Comparison of ENCODE assay signal across 11 cellular contexts in genomic region chr2:27307545-27308358, GRCh38. TPM values are rescaled to one million over a fixed set of nuclear protein-coding genes. Genes with fewer than 3 reads are reported as not detected.
DNase-seq lines count a peak whose midpoint lies in the region; ATAC-seq and TF ChIP-seq lines count a peak whose summit lies in the region.
"Had no signal": no experiment of that assay in that cellular context is flagged by ENCODE, and none has a peak within 500 bp of the region (broad histone marks: within the 10 kb centered on the region; RNA-seq: fewer than 3 reads in every experiment).

No MANE protein-coding gene starts in this region.

- peaks cover 6% of the 10 kb centered on the region for H3K4me1 ChIP-seq in endodermal cell (ENCODE audit: control insufficient read depth, insufficient read depth, low read length)
- peaks cover 0 to 3% of the 10 kb centered on the region in 2 donors for H3K4me1 ChIP-seq in neuronal stem cell (ENCODE audit: control insufficient read depth in 2 of 2, insufficient read depth in 1 of 2, low read depth in 1 of 2, low read length in 2 of 2)
- H3K4me1 ChIP-seq: testis had no signal

- H2BK120ac ChIP-seq in neuronal stem cell (ENCODE audit: low read depth, low read length), result no peak overlapping the region

- no peak overlapping the region for H3K27ac Mint-ChIP-seq in endodermal cell
- H3K27ac Mint-ChIP-seq: T-helper 2 cell treated with Interferon-gamma antibody and Interleukin-4, amounts not matched to agents 5 μg/mL and 100 μg/mL, for 36 hours had no signal

- H2BK12ac ChIP-seq in neuronal stem cell (ENCODE audit: low read length), result no peak overlapping the region

- peaks cover 2% of the 10 kb centered on the region for H3K4me1 Mint-ChIP-seq in endodermal cell

- no peak overlapping the region for H3K4ac ChIP-seq in neuronal stem cell (ENCODE audit: low read length)

- H3K9ac ChIP-seq in endodermal cell (ENCODE audit: extremely low read depth, low read length, poor library complexity, severe bottlenecking) (no peak overlapping the region), neuronal stem cell (ENCODE audit: low read depth, low read length, poor library complexity) (no peak overlapping the region)

- ATAC-seq in sciatic nerve, result no peak

- H3K4me3 ChIP-seq in endodermal cell (ENCODE audit: low read length) (peak overlapping the region; percentile 36), neuronal stem cell (ENCODE audit: low read length in 2 of 2) (no peak overlapping the region), dorsolateral prefrontal cortex (peak overlapping the region in 9 of 59 donors; percentile 0 to 37 (median 11))
- H3K4me3 ChIP-seq: testis had no signal

- no peak overlapping the region for H2AFZ ChIP-seq in neuronal stem cell (ENCODE audit: low read length)

- no peak overlapping the region for H2AK5ac ChIP-seq in neuronal stem cell (ENCODE audit: low read depth, low read length)

- H3K4me2 ChIP-seq in neuronal stem cell (ENCODE audit: insufficient read depth, low read length, poor library complexity, severe bottlenecking), result peak overlapping the region; percentile 18

- DNase-seq in NCI-H2171 treated with DMSO at 0.1 percent for 48 hours (lab: John Stamatoyannopoulos, UW) (peak; percentile 34), endodermal cell (peak; percentile 74), neuronal stem cell (ENCODE audit: low spot score) (no peak), CD1c-positive myeloid dendritic cell (ENCODE audit: extremely low spot score) (no peak), sciatic nerve (ENCODE audit: low spot score) (no peak), dorsolateral prefrontal cortex (no peak)
- DNase-seq: cerebellar nuclear complex, DMS153, NCI-H774 had no signal

- H2BK15ac ChIP-seq in neuronal stem cell (ENCODE audit: low read length), result no peak overlapping the region

- peak overlapping the region; percentile 35 for H3K4me3 Mint-ChIP-seq in endodermal cell

- H3K18ac ChIP-seq in neuronal stem cell (ENCODE audit: low read length), result peak overlapping the region; percentile 48

- peaks cover 57% of the 10 kb centered on the region for H3K27me3 ChIP-seq in endodermal cell (ENCODE audit: control insufficient read depth, insufficient read depth, low read length, poor library complexity, severe bottlenecking)
- peaks cover 27 to 41% (median 28%) of the 10 kb centered on the region in 3 experiments for H3K27me3 ChIP-seq in neuronal stem cell (ENCODE audit: control insufficient read depth in 3 of 3, insufficient read depth in 3 of 3, low read depth in 1 of 3, low read length in 3 of 3)
- H3K27me3 ChIP-seq in dorsolateral prefrontal cortex, result peaks cover 0 to 28% (median 3%) of the 10 kb centered on the region in 45 donors
- H3K27me3 ChIP-seq: testis had no signal

- no peak overlapping the region for H2BK5ac ChIP-seq in neuronal stem cell (ENCODE audit: low read length)

- peak overlapping the region; percentile 65 for H3K23ac ChIP-seq in neuronal stem cell (ENCODE audit: low read depth, low read length, poor library complexity)

- WGBS in endodermal cell (ENCODE audit: insufficient coverage in 1 of 2, insufficient read length in 1 of 2), 2 experiments, result 5% methylated on average over 35 to 75 of the region's 75 CpGs
- WGBS in neuronal stem cell (ENCODE audit: extremely low coverage in 2 of 2, insufficient read length in 2 of 2, insufficient replicate concordance in 1 of 2), 2 donors, result no CpG with 5 or more reads among the region's 75 CpGs

- H4K91ac ChIP-seq in neuronal stem cell (ENCODE audit: low read depth, low read length, poor library complexity), result no peak overlapping the region

- peaks cover 53% of the 10 kb centered on the region for H3K27me3 Mint-ChIP-seq in endodermal cell (ENCODE audit: insufficient read depth)

- no peaks in the 10 kb centered on the region for H3K9me3 Mint-ChIP-seq in endodermal cell
- H3K9me3 Mint-ChIP-seq: T-helper 2 cell treated with Interferon-gamma antibody and Interleukin-4, amounts not matched to agents 5 μg/mL and 100 μg/mL, for 36 hours had no signal

- no peak for TF ChIP-seq CTCF in endodermal cell (conservative IDR thresholded peaks at IDR 0.05)
- no peak for TF ChIP-seq CTCF in dorsolateral prefrontal cortex (IDR thresholded peaks at IDR 0.05 in 54 of 56, conservative IDR thresholded peaks at IDR 0.05 in 2 of 56; ENCODE audit: low read depth in 1 of 56, partially characterized antibody in 56 of 56)

- peaks cover 5% of the 10 kb centered on the region for H3K79me1 ChIP-seq in neuronal stem cell (ENCODE audit: low read depth, low read length)

- intact Hi-C loops in sciatic nerve (cut with DNase I) (no loop called here), dorsolateral prefrontal cortex (cut with DNase I) (no loop called here)

- no peak overlapping the region for H4K8ac ChIP-seq in neuronal stem cell (ENCODE audit: low read depth, low read length)

- peaks cover 9% of the 10 kb centered on the region for H3K36me3 Mint-ChIP-seq in endodermal cell (ENCODE audit: low read depth)

- H3K27ac ChIP-seq in endodermal cell (ENCODE audit: low read depth, low read length), result no peak overlapping the region
- H3K27ac ChIP-seq in neuronal stem cell (replicated peaks; ENCODE audit: low read length), result no peak overlapping the region
- no peak overlapping the region for H3K27ac ChIP-seq in dorsolateral prefrontal cortex
- H3K27ac ChIP-seq: testis had no signal

- no peaks in the 10 kb centered on the region for H3K9me3 ChIP-seq in endodermal cell (ENCODE audit: control insufficient read depth, low read length)
- H3K9me3 ChIP-seq in neuronal stem cell (replicated peaks in 1 of 2; ENCODE audit: control insufficient read depth in 2 of 2, insufficient read depth in 1 of 2, low read depth in 1 of 2, low read length in 2 of 2), result peaks cover 0 to 1% of the 10 kb centered on the region in 2 donors
- H3K9me3 ChIP-seq: testis had no signal

- peak overlapping the region; percentile 21 for H3K14ac ChIP-seq in neuronal stem cell (ENCODE audit: low read length)

- H3K36me3 ChIP-seq in endodermal cell (ENCODE audit: control insufficient read depth, insufficient read depth, low read length), result no peaks in the 10 kb centered on the region
- H3K36me3 ChIP-seq in neuronal stem cell (replicated peaks in 1 of 2; ENCODE audit: control insufficient read depth in 2 of 2, insufficient read depth in 2 of 2, low read length in 2 of 2), result peaks cover 7 to 26% of the 10 kb centered on the region in 2 donors

RNA-seq across cellular contexts. Expression of gene UCN, which starts 0.5 kb away (rescaled TPM):
- total RNA-seq in endodermal cell (under 1 TPM; 0.59 to 0.75 TPM), sciatic nerve (2.4 TPM), dorsolateral prefrontal cortex (10 to 100 TPM in 45 of 120 experiments, 1 to 10 TPM in 75; 4.9 to 16.4 (median 9.2) TPM)
- 0.93 TPM for polyA plus RNA-seq in endodermal cell (2013, experiment 1 of 2)
- 0.99 TPM for polyA plus RNA-seq in endodermal cell (2013, experiment 2 of 2)
- polyA plus RNA-seq in neuronal stem cell (2013, experiment 1 of 2), result 1.0 TPM
- polyA plus RNA-seq in neuronal stem cell (2013, experiment 2 of 2), result 0.90 TPM

RNA-seq across cellular contexts. Expression of gene MPV17, which starts 15.1 kb away (rescaled TPM):
- 10 to 100 TPM; 46.6 to 59.6 TPM for total RNA-seq in endodermal cell
- polyA plus RNA-seq in endodermal cell (2013, experiment 1 of 2), result 85.7 TPM
- polyA plus RNA-seq in endodermal cell (2013, experiment 2 of 2), result 72.9 TPM
- polyA plus RNA-seq in neuronal stem cell (2013, experiment 1 of 2), result 114 TPM
- polyA plus RNA-seq in neuronal stem cell (2013, experiment 2 of 2), result 108 TPM
- 53.5 TPM for total RNA-seq in sciatic nerve
- 100 to 1,000 TPM in 76 of 120 experiments, 10 to 100 TPM in 44; 78.1 to 133 (median 103) TPM for total RNA-seq in dorsolateral prefrontal cortex

RNA-seq across cellular contexts. Expression of gene TRIM54, which starts 25.5 kb away (rescaled TPM):
- total RNA-seq in endodermal cell (1 to 10 TPM in 1 of 2 donors, under 1 TPM in 1; 0.86 to 2.2 TPM), sciatic nerve (0.31 TPM), dorsolateral prefrontal cortex (10 to 100 TPM in 37 of 120 experiments, 1 to 10 TPM in 83; 2.6 to 27.6 (median 9.0) TPM)
- 0.21 TPM for polyA plus RNA-seq in endodermal cell (2013, experiment 1 of 2)
- polyA plus RNA-seq in endodermal cell (2013, experiment 2 of 2), result not detected
- 0.04 TPM for polyA plus RNA-seq in neuronal stem cell (2013, experiment 1 of 2)
- not detected for polyA plus RNA-seq in neuronal stem cell (2013, experiment 2 of 2)

RNA-seq across cellular contexts. Expression of gene DNAJC5G, which starts 32.5 kb away (rescaled TPM):
- total RNA-seq in endodermal cell, result under 1 TPM in 1 of 2 donors, not detected in 1; 0.49 TPM
- not detected for polyA plus RNA-seq in endodermal cell (2013, experiment 1 of 2)
- not detected for polyA plus RNA-seq in endodermal cell (2013, experiment 2 of 2)
- 0.04 TPM for polyA plus RNA-seq in neuronal stem cell (2013, experiment 1 of 2)
- polyA plus RNA-seq in neuronal stem cell (2013, experiment 2 of 2), result not detected
- total RNA-seq in sciatic nerve, result not detected
- 10 to 100 TPM in 26 of 120 experiments, 1 to 10 TPM in 94; 2.2 to 19.1 (median 7.4) TPM for total RNA-seq in dorsolateral prefrontal cortex

RNA-seq across cellular contexts. Expression of gene SLC30A3, which starts 44.9 kb away (rescaled TPM):
- 1 to 10 TPM; 1.5 to 2.8 TPM for total RNA-seq in endodermal cell
- polyA plus RNA-seq in endodermal cell (2013, experiment 1 of 2), result 1.4 TPM
- 0.83 TPM for polyA plus RNA-seq in endodermal cell (2013, experiment 2 of 2)
- polyA plus RNA-seq in neuronal stem cell (2013, experiment 1 of 2), result 1.2 TPM
- 1.3 TPM for polyA plus RNA-seq in neuronal stem cell (2013, experiment 2 of 2)
- not detected for total RNA-seq in sciatic nerve
- total RNA-seq in dorsolateral prefrontal cortex, result 10 to 100 TPM; 11.0 to 97.2 (median 48.3) TPM

Comparison
In these comparisons a context has a peak if more than half of its experiments do, and no peak if none do; other contexts are left out.
1. DNase-seq: peak in NCI-H2171 treated with DMSO at 0.1 percent for 48 hours (single experiment) and endodermal cell (single experiment); none in neuronal stem cell (single experiment), CD1c-positive myeloid dendritic cell (single experiment), sciatic nerve (single experiment) and dorsolateral prefrontal cortex (0 of 10).